Comparison of ENCODE assay signal across 8 cellular contexts in genomic region chr3:57755368-57756021, GRCh38. TPM values are rescaled to one million over a fixed set of nuclear protein-coding genes. Genes with fewer than 3 reads are reported as not detected.
DNase-seq lines count a peak whose midpoint lies in the region; ATAC-seq, FAIRE-seq and TF ChIP-seq lines count a peak whose summit lies in the region.

No MANE protein-coding gene starts in this region.

- peak; percentile 34 for ATAC-seq in GM19397 (IDR thresholded peaks at IDR 0.05; ENCODE audit: unreplicated experiment)
- ATAC-seq in HG03457 (IDR thresholded peaks at IDR 0.05; ENCODE audit: unreplicated experiment), result peak; percentile 28
- ATAC-seq in body of pancreas, result peak; percentile 74

- peaks cover 31% of the 10 kb centered on the region for H3K4me1 ChIP-seq in body of pancreas

- intact Hi-C loops in body of pancreas (cut with DNase I), result no loop called here

- WGBS in body of pancreas, 2 donors, result 1 to 2% methylated on average over 11 of the region's 11 CpGs

- H3K27ac ChIP-seq in body of pancreas, result peak overlapping the region; percentile 50 to 89 (median 85)

- H3K9me3 ChIP-seq in body of pancreas, result no peaks in the 10 kb centered on the region

- H3K36me3 ChIP-seq in body of pancreas (replicated peaks in 1 of 2; ENCODE audit: insufficient read depth in 1 of 2, low read depth in 2 of 2), result no peaks in the 10 kb centered on the region

- peak overlapping the region in 1 of 2 donors; percentile 97 for H3K4me3 ChIP-seq in body of pancreas

- no peaks in the 10 kb centered on the region for H3K27me3 ChIP-seq in body of pancreas

- DNase-seq in Daoy (ENCODE audit: low read depth), result peak; percentile 35
- DNase-seq in RPMI8226, result peak; percentile 37
- DNase-seq in body of pancreas, result peak in 3 of 4 donors; percentile 65 to 75 (median 71)
- DNase-seq in iPS-NIHi11 (ENCODE audit: low spot score), result peak; percentile 64
- peak; percentile 8 to 11 for DNase-seq in stimulated activated CD4-positive, alpha-beta T cell treated with anti-CD3 and anti-CD28 coated beads, Interleukin-15, amount 100 ng/mL, for 1 hour (ENCODE audit: low read depth in 1 of 2, low spot score in 1 of 2)
- no peak for DNase-seq in D721Med (ENCODE audit: insufficient read length, low spot score)

- TF ChIP-seq CTCF in body of pancreas (IDR thresholded peaks at IDR 0.05) (peak in 6 of 7 experiments; percentile 3 to 53 (median 40)), D721Med (IDR thresholded peaks at IDR 0.05; ENCODE audit: insufficient read depth, missing control alignments) (no peak)

- TF ChIP-seq POLR2A in body of pancreas (IDR thresholded peaks at IDR 0.05), result no peak

- FAIRE-seq in D721Med (lab: Jason Lieb, UNC), result no peak

RNA-seq across cellular contexts. Expression of gene SLMAP, which starts 0.6 kb away (rescaled TPM):
- total RNA-seq in Daoy (2014; rRNA removed; shearing (Covaris generic)), result 32.6 and 34.9 TPM in 2 replicates
- total RNA-seq in body of pancreas, result 10 to 100 TPM; 36.6 TPM
